In genomic region chr22:50260434-50260800, GRCh38 we compare ENCODE assay signal across 8 cellular contexts. TPM values are rescaled to one million over a fixed set of nuclear protein-coding genes. Genes with fewer than 3 reads are reported as not detected.
A peak's percentile ranks its signal among the peaks of the same experiment; 100 is the strongest.
DNase-seq lines count a peak whose midpoint lies in the region; ATAC-seq and TF ChIP-seq lines count a peak whose summit lies in the region.

No MANE protein-coding gene starts in this region.

- H3K36me3 Mint-ChIP-seq in progenitor cell of endocrine pancreas (ENCODE audit: insufficient read depth) = no peaks in the 10 kb centered on the region

- no peaks in the 10 kb centered on the region for H3K9me3 Mint-ChIP-seq in progenitor cell of endocrine pancreas (ENCODE audit: low read depth)

- peak overlapping the region; percentile 92 for H3K4me2 ChIP-seq in OCI-LY1 (ENCODE audit: low read length)

- peak overlapping the region; percentile 47 for H3K27ac ChIP-seq in OCI-LY1 (ENCODE audit: low read depth, low read length, poor library complexity, severe bottlenecking)
- H3K27ac ChIP-seq in ectodermal cell (ENCODE audit: insufficient read depth, low read depth, low read length, poor library complexity, severe bottlenecking) = no peak overlapping the region

- H3K4me3 ChIP-seq in OCI-LY1 (ENCODE audit: low read depth, low read length, poor library complexity, severe bottlenecking) (peak overlapping the region; percentile 88), ectodermal cell (ENCODE audit: insufficient read depth, low read depth, low read length) (peak overlapping the region; percentile 53)

- no peaks in the 10 kb centered on the region for H3K9me2 ChIP-seq in OCI-LY1 (ENCODE audit: low read depth, low read length)

- H3F3A ChIP-seq in OCI-LY1 (ENCODE audit: insufficient read depth, low read length) = no peaks in the 10 kb centered on the region

- H3K36me3 ChIP-seq in ES-I3 (ENCODE audit: insufficient read depth, low read length) = no peaks in the 10 kb centered on the region
- H3K36me3 ChIP-seq in OCI-LY1 (ENCODE audit: insufficient read depth, low read length) = peaks cover 34% of the 10 kb centered on the region
- no peaks in the 10 kb centered on the region for H3K36me3 ChIP-seq in ectodermal cell (ENCODE audit: control insufficient read depth, insufficient read depth, low read length)

- no peak for DNase-seq in progenitor cell of endocrine pancreas (ENCODE audit: low spot score, unreplicated experiment)
- no peak for DNase-seq in SKM-1 (lab: John Stamatoyannopoulos, UW; ENCODE audit: unreplicated experiment)
- DNase-seq in NCI-H1436 (lab: John Stamatoyannopoulos, UW) = no peak
- DNase-seq in MV-4-11 (lab: John Stamatoyannopoulos, UW) = no peak

- H3K4me1 ChIP-seq in ES-I3 (ENCODE audit: insufficient read depth, low read length) = peaks cover 14% of the 10 kb centered on the region; the same call in 1 of the 2 replicates
- H3K4me1 ChIP-seq in OCI-LY1 (ENCODE audit: insufficient read depth, low read length, severe bottlenecking) = peaks cover 24% of the 10 kb centered on the region
- peaks cover 19% of the 10 kb centered on the region for H3K4me1 ChIP-seq in ectodermal cell (ENCODE audit: control insufficient read depth, insufficient read depth, low read length)

- H3K79me2 ChIP-seq in OCI-LY1 (ENCODE audit: insufficient read depth, low read length) = peaks cover 4% of the 10 kb centered on the region; the same call in 1 of the 2 replicates

- H3K9ac ChIP-seq in ES-I3 (ENCODE audit: low read depth, low read length) (peak overlapping the region; percentile 56), OCI-LY1 (ENCODE audit: low read length) (peak overlapping the region; percentile 84)

- peak overlapping the region; percentile 61 for H3K4me3 Mint-ChIP-seq in progenitor cell of endocrine pancreas (ENCODE audit: low read depth)

- peaks cover 3% of the 10 kb centered on the region for H3K4me1 Mint-ChIP-seq in progenitor cell of endocrine pancreas (ENCODE audit: low read depth)

- 35 to 37% methylated on average over 11 of the region's 11 CpGs for WGBS in ectodermal cell, 2 experiments

- H3K27me3 ChIP-seq in OCI-LY1 (ENCODE audit: insufficient read depth, low read length) (no peaks in the 10 kb centered on the region), ectodermal cell (ENCODE audit: control insufficient read depth, insufficient read depth, low read length, poor library complexity, severe bottlenecking) (peaks cover 24% of the 10 kb centered on the region)

- no peak for ATAC-seq in GM21786 (IDR thresholded peaks at IDR 0.05; ENCODE audit: unreplicated experiment)

- peaks cover 10% of the 10 kb centered on the region for H3K27me3 Mint-ChIP-seq in progenitor cell of endocrine pancreas

- no peak overlapping the region for H2AFZ ChIP-seq in OCI-LY1 (ENCODE audit: low read length)

- H3K9me3 ChIP-seq in ES-I3 (ENCODE audit: control insufficient read depth, insufficient read depth, low read length) (no peaks in the 10 kb centered on the region), OCI-LY1 (ENCODE audit: low read length) (no peaks in the 10 kb centered on the region), ectodermal cell (ENCODE audit: control insufficient read depth, low read length) (no peaks in the 10 kb centered on the region)

- TF ChIP-seq CTCF in OCI-LY1 (IDR thresholded peaks at IDR 0.05; ENCODE audit: low read length) (no peak), progenitor cell of endocrine pancreas (IDR thresholded peaks at IDR 0.05; ENCODE audit: unreplicated experiment) (no peak)

- H4K20me1 ChIP-seq in OCI-LY1 (ENCODE audit: insufficient read depth, low read length) = no peaks in the 10 kb centered on the region

- no peak overlapping the region for H3K27ac Mint-ChIP-seq in progenitor cell of endocrine pancreas

RNA-seq across cellular contexts. Expression of gene MAPK12, which starts 1.1 kb away (rescaled TPM):
- 27.0 TPM for polyA plus RNA-seq in ectodermal cell (2013, experiment 1 of 4)
- polyA plus RNA-seq in ectodermal cell (2013, experiment 2 of 4) = 28.0 TPM
- 22.2 TPM for polyA plus RNA-seq in ectodermal cell (2013, experiment 3 of 4)
- 21.6 TPM for polyA plus RNA-seq in ectodermal cell (2013, experiment 4 of 4)
- total RNA-seq in progenitor cell of endocrine pancreas = 53.7 and 54.6 TPM in 2 replicates

RNA-seq across cellular contexts. Expression of gene HDAC10, which starts 9.4 kb away (rescaled TPM):
- polyA plus RNA-seq in ectodermal cell (2013, experiment 1 of 4) = 28.3 TPM
- polyA plus RNA-seq in ectodermal cell (2013, experiment 2 of 4) = 30.2 TPM
- polyA plus RNA-seq in ectodermal cell (2013, experiment 3 of 4) = 24.7 TPM
- 27.3 TPM for polyA plus RNA-seq in ectodermal cell (2013, experiment 4 of 4)
- 73.8 and 81.5 TPM in 2 replicates for total RNA-seq in progenitor cell of endocrine pancreas

RNA-seq across cellular contexts. Expression of gene MAPK11, which starts 9.8 kb away (rescaled TPM):
- 2.2 TPM for polyA plus RNA-seq in ectodermal cell (2013, experiment 1 of 4)
- 2.1 TPM for polyA plus RNA-seq in ectodermal cell (2013, experiment 2 of 4)
- 2.6 TPM for polyA plus RNA-seq in ectodermal cell (2013, experiment 3 of 4)
- 3.1 TPM for polyA plus RNA-seq in ectodermal cell (2013, experiment 4 of 4)
- 2.3 and 2.7 TPM in 2 replicates for total RNA-seq in progenitor cell of endocrine pancreas

RNA-seq across cellular contexts. Expression of gene TUBGCP6, which starts 15.6 kb away (rescaled TPM):
- polyA plus RNA-seq in ectodermal cell (2013, experiment 1 of 4) = 39.1 TPM
- polyA plus RNA-seq in ectodermal cell (2013, experiment 2 of 4) = 44.9 TPM
- 35.3 TPM for polyA plus RNA-seq in ectodermal cell (2013, experiment 3 of 4)
- polyA plus RNA-seq in ectodermal cell (2013, experiment 4 of 4) = 37.4 TPM
- 62.0 and 70.9 TPM in 2 replicates for total RNA-seq in progenitor cell of endocrine pancreas

RNA-seq across cellular contexts. Expression of gene PLXNB2, which starts 47.0 kb away (rescaled TPM):
- polyA plus RNA-seq in ectodermal cell (2013, experiment 1 of 4) = 127 TPM
- polyA plus RNA-seq in ectodermal cell (2013, experiment 2 of 4) = 139 TPM
- polyA plus RNA-seq in ectodermal cell (2013, experiment 3 of 4) = 102 TPM
- 101 TPM for polyA plus RNA-seq in ectodermal cell (2013, experiment 4 of 4)
- 178 and 182 TPM in 2 replicates for total RNA-seq in progenitor cell of endocrine pancreas
